ENCODE assay signal across 8 cellular contexts in genomic region chr10:14478639-14479038, GRCh38.
A peak's percentile ranks its signal among the peaks of the same experiment; 100 is the strongest.
DNase-seq lines count a peak whose midpoint lies in the region; ATAC-seq, FAIRE-seq and TF ChIP-seq lines count a peak whose summit lies in the region.

No MANE protein-coding gene starts in this region.

- H3K27me3 ChIP-seq in GM06990 (replicated peaks; ENCODE audit: control insufficient read depth, insufficient read depth, low read length) (peaks cover 1% of the 10 kb centered on the region; the same call in 1 of the 2 replicates), astrocyte (ENCODE audit: insufficient read depth, low read length) (no peaks in the 10 kb centered on the region), spleen (replicated peaks in 1 of 7) (peaks cover 0 to 18% (median 0%) of the 10 kb centered on the region in 7 donors)

- intact Hi-C loops in spleen (cut with DNase I; ENCODE audit: low total_unique reads) = loop anchor here (10.0 kb wide), 1 partner anchor 284 kb away; no protein-coding TSS in a partner anchor

- H3K27ac ChIP-seq in 22Rv1 (no peak overlapping the region), astrocyte (ENCODE audit: low read depth, low read length) (peak overlapping the region; percentile 88), spleen (no peak overlapping the region)

- no peaks in the 10 kb centered on the region for H4K20me1 ChIP-seq in astrocyte (ENCODE audit: insufficient read depth, low read length)

- TF ChIP-seq POLR2A in spleen (IDR thresholded peaks at IDR 0.05) = no peak

- peak; percentile 80 for FAIRE-seq in astrocyte (lab: Jason Lieb, UNC)

- peaks cover 26% of the 10 kb centered on the region for H3K4me1 Mint-ChIP-seq in astrocyte (ENCODE audit: low read depth, unreplicated experiment)

- H3K79me2 ChIP-seq in astrocyte (ENCODE audit: insufficient read depth, low read length) = no peaks in the 10 kb centered on the region

- DNase-seq in GM06990 (ENCODE audit: extremely low read depth, insufficient read length) (no peak), NCI-H2107 treated with DMSO at 0.1 percent for 48 hours (lab: John Stamatoyannopoulos, UW; ENCODE audit: unreplicated experiment) (peak; percentile 15), astrocyte (ENCODE audit: low read depth) (peak; percentile 86), iPS DF 4.7 (ENCODE audit: extremely low read depth, low spot score) (peak; percentile 56), spleen (no peak)

- H3K4me3 ChIP-seq in GM06990 (replicated peaks; ENCODE audit: low read depth, low read length) (no peak overlapping the region), astrocyte (ENCODE audit: insufficient read depth, low read depth, low read length) (no peak overlapping the region), spleen (no peak overlapping the region)

- H3K27ac Mint-ChIP-seq in astrocyte (ENCODE audit: unreplicated experiment) = peak overlapping the region; percentile 78

- ATAC-seq in HG03175 (IDR thresholded peaks at IDR 0.05; ENCODE audit: unreplicated experiment) (no peak), HG03342 (IDR thresholded peaks at IDR 0.05; ENCODE audit: unreplicated experiment) (no peak)

- TF ChIP-seq CTCF in 22Rv1 (IDR thresholded peaks at IDR 0.05) = peak; percentile 44
- TF ChIP-seq CTCF in GM06990 (IDR thresholded peaks at IDR 0.05; ENCODE audit: insufficient read depth, low read length, poor library complexity, severe bottlenecking) = peak; percentile 41
- TF ChIP-seq CTCF in astrocyte (IDR thresholded peaks at IDR 0.05; ENCODE audit: insufficient read depth, low read depth, low read length) = peak; percentile 77
- peak in 9 of 11 experiments; percentile 18 to 61 (median 47) for TF ChIP-seq CTCF in spleen (IDR thresholded peaks at IDR 0.05 in 8 of 11, conservative IDR thresholded peaks at IDR 0.05 in 3 of 11)

- H3K4me1 ChIP-seq in astrocyte (ENCODE audit: insufficient read depth, low read length) (peaks cover 28% of the 10 kb centered on the region), spleen (no peaks in the 10 kb centered on the region)

- H2AFZ ChIP-seq in astrocyte (ENCODE audit: low read depth, low read length) = no peak overlapping the region

- H3K9me3 ChIP-seq in astrocyte (ENCODE audit: insufficient read depth, low read depth, low read length) = no peaks in the 10 kb centered on the region
- H3K9me3 ChIP-seq in spleen = no peaks in the 10 kb centered on the region

- no peak overlapping the region for H3K4me3 Mint-ChIP-seq in astrocyte (ENCODE audit: unreplicated experiment)

- peaks cover 4% of the 10 kb centered on the region for H3K9me3 Mint-ChIP-seq in astrocyte (ENCODE audit: unreplicated experiment)

- H3K36me3 ChIP-seq in GM06990 (ENCODE audit: control insufficient read depth, insufficient read depth, low read length) = no peaks in the 10 kb centered on the region
- no peaks in the 10 kb centered on the region for H3K36me3 ChIP-seq in astrocyte (ENCODE audit: insufficient read depth, low read length)
- no peaks in the 10 kb centered on the region for H3K36me3 ChIP-seq in spleen

- H3K9ac ChIP-seq in astrocyte (ENCODE audit: low read length) = peak overlapping the region; percentile 64

- WGBS in spleen, 5 donors = 11 to 38% (median 21%) methylated on average over 2 of the region's 2 CpGs

- H3K36me3 Mint-ChIP-seq in astrocyte (ENCODE audit: low read depth, unreplicated experiment) = peaks cover 2% of the 10 kb centered on the region

- peaks cover 3% of the 10 kb centered on the region for H3K27me3 Mint-ChIP-seq in astrocyte (ENCODE audit: low read depth, unreplicated experiment)

- H3K4me2 ChIP-seq in astrocyte (ENCODE audit: low read length) = peak overlapping the region; percentile 21

Comparison
In these comparisons a context has a peak if more than half of its experiments do, and no peak if none do; other contexts are left out.
1. DNase-seq: peak in NCI-H2107 treated with DMSO at 0.1 percent for 48 hours (single experiment), astrocyte (single experiment) and iPS DF 4.7 (single experiment); none in GM06990 (single experiment) and spleen (single experiment).
2. Peak in every context shown above with its lines, with median percentiles within 50 percentile points of each other: CTCF ChIP-seq.